Comparison of ENCODE assay signal across 14 cellular contexts in genomic region chr6:53730767-53731166, GRCh38.
"Had no signal": no experiment of that assay in that cellular context is flagged by ENCODE, and none has a peak within 500 bp of the region (broad histone marks: within the 10 kb centered on the region; RNA-seq: fewer than 3 reads in every experiment).

No MANE protein-coding gene starts in this region.

- H3K36me3 Mint-ChIP-seq: activated naive CD4-positive, alpha-beta T cell treated with anti-CD3 and anti-CD28 coated beads, Interleukin-2, amount 10 ng/mL, durations not matched to agents 7 days and 5 days had no signal

- DNase-seq: activated CD4-positive, alpha-beta T cell treated with anti-CD3 and anti-CD28 coated beads, Interleukin-2, amount 50 U/mL, for 1 hour; activated naive CD4-positive, alpha-beta T cell treated with anti-CD3 and anti-CD28 coated beads, Interleukin-2, amount 10 ng/mL, durations not matched to agents 7 days and 5 days; activated T-cell treated with anti-CD3 and anti-CD28 coated beads for 4 hours; endodermal cell; foreskin fibroblast; heart left ventricle; left ventricle myocardium superior; stomach; tibial artery had no signal

- H3K4me3 Mint-ChIP-seq: activated naive CD4-positive, alpha-beta T cell treated with anti-CD3 and anti-CD28 coated beads, Interleukin-2, amount 10 ng/mL, durations not matched to agents 7 days and 5 days; dendritic cell treated with granulocyte-macrophage colony-stimulating factor and Interleukin-4, amounts not matched to agents 40 ng/mL and 50 ng/mL, for 4 days; endodermal cell; neural crest cell had no signal

- H3K27ac ChIP-seq: heart left ventricle, right atrium auricular region, stomach, tibial artery had no signal

- ATAC-seq: esophagus mucosa, heart left ventricle, left ventricle myocardium superior had no signal

- H3K9me3 Mint-ChIP-seq: activated naive CD4-positive, alpha-beta T cell treated with anti-CD3 and anti-CD28 coated beads, Interleukin-2, amount 10 ng/mL, durations not matched to agents 7 days and 5 days; activated T-helper 2 cell treated with anti-CD3 and anti-CD28 coated beads, Interferon-gamma antibody, Interleukin-2, Interleukin-4, amounts not matched to agents 10 μg/mL and 5 μg/mL and 100 μg/mL, durations not matched to agents 14 hours and 24 hours and 36 hours; dendritic cell treated with granulocyte-macrophage colony-stimulating factor and Interleukin-4, amounts not matched to agents 40 ng/mL and 50 ng/mL, for 4 days; endodermal cell had no signal

- H3K27ac Mint-ChIP-seq: activated naive CD4-positive, alpha-beta T cell treated with anti-CD3 and anti-CD28 coated beads, Interleukin-2, amount 10 ng/mL, durations not matched to agents 7 days and 5 days; activated T-helper 2 cell treated with anti-CD3 and anti-CD28 coated beads, Interferon-gamma antibody, Interleukin-2, Interleukin-4, amounts not matched to agents 10 μg/mL and 5 μg/mL and 100 μg/mL, durations not matched to agents 14 hours and 24 hours and 36 hours; endodermal cell had no signal
